ENCODE assay signal across 8 cellular contexts in genomic region chr9:112180387-112180881, GRCh38. TPM values are rescaled to one million over a fixed set of nuclear protein-coding genes. Genes with fewer than 3 reads are reported as not detected.
DNase-seq lines count a peak whose midpoint lies in the region; ATAC-seq, FAIRE-seq and TF ChIP-seq lines count a peak whose summit lies in the region.

No MANE protein-coding gene starts in this region.

- TF ChIP-seq CTCF in HepG2 (CRISPR knock-in tag; IDR thresholded peaks at IDR 0.05), result no peak
- no peak for TF ChIP-seq CTCF in right lobe of liver (IDR thresholded peaks at IDR 0.05)
- TF ChIP-seq CTCF in type B pancreatic cell (conservative IDR thresholded peaks at IDR 0.05), result no peak

- in situ Hi-C loops in HepG2 (cut with HindIII; ENCODE audit: extremely low pct_ligation_motif_present, low pct_unique_long_range_greater_than_20kb), result no loop called here

- POLR2A ChIA-PET in HepG2 (lab: Yijun Ruan, JAX), result interaction anchor here (1.1 to 2.0 kb wide), 2 partner anchors 61 to 70 kb away, joined by 3 to 7 read pairs; no protein-coding TSS in a partner anchor

- peaks cover 17% of the 10 kb centered on the region for H3K27me3 Mint-ChIP-seq in type B pancreatic cell

- peak overlapping the region; percentile 69 for H3K4me2 ChIP-seq in HepG2 (ENCODE audit: low read depth, low read length)

- H3K4me1 Mint-ChIP-seq in type B pancreatic cell (ENCODE audit: unreplicated experiment), result peaks cover 15% of the 10 kb centered on the region

- H3K36me3 ChIP-seq in HepG2 (replicated peaks in 1 of 2; ENCODE audit: control insufficient read depth in 1 of 2, insufficient read depth in 2 of 2, low read length in 2 of 2), result no peaks in the 10 kb centered on the region
- no peaks in the 10 kb centered on the region for H3K36me3 ChIP-seq in right lobe of liver

- H3K9me3 ChIP-seq in HepG2 (ENCODE audit: low read length) (no peaks in the 10 kb centered on the region), right lobe of liver (no peaks in the 10 kb centered on the region)

- ATAC-seq in HepG2, result peak; percentile 76
- ATAC-seq in right lobe of liver, result no peak

- peak in 1 of 2 experiments; percentile 26; a peak in 1 of 4 replicates for TF ChIP-seq EP300 in HepG2 (IDR thresholded peaks at IDR 0.05; ENCODE audit: low read depth in 2 of 2, low read length in 2 of 2)
- TF ChIP-seq EP300 in HepG2 (CRISPR knock-in tag; IDR thresholded peaks at IDR 0.05; ENCODE audit: borderline replicate concordance), result no peak

- CTCF ChIA-PET in HepG2 (lab: Yijun Ruan, JAX; ENCODE audit: low intra/inter-chr PET ratio, low total read pairs), result no interaction called here

- H3K9ac ChIP-seq in HepG2 (ENCODE audit: insufficient read depth, low read depth, low read length), result peak overlapping the region; percentile 35

- DNase-seq in HepG2 (ENCODE audit: low spot score) (peak; percentile 86), right lobe of liver (no peak), T-helper 9 cell (peak; percentile 21), fibroblast of peridontal ligament (ENCODE audit: extremely low read depth) (peak; percentile 31), type B pancreatic cell (ENCODE audit: extremely low spot score, unreplicated experiment) (no peak), NCI-H82 (lab: John Stamatoyannopoulos, UW) (no peak), dermis blood vessel endothelial cell (no peak), HuH-7.5 (ENCODE audit: low spot score) (no peak)

- peak; percentile 86 for FAIRE-seq in HepG2 (lab: Jason Lieb, UNC)

- H2AFZ ChIP-seq in HepG2 (ENCODE audit: low read length), result peak overlapping the region; percentile 76

- H3K27ac Mint-ChIP-seq in type B pancreatic cell, result peak overlapping the region; percentile 44

- peak overlapping the region in 2 of 3 experiments; percentile 18 to 38; a peak in 4 of 6 replicates for H3K4me3 ChIP-seq in HepG2 (replicated peaks in 1 of 3; ENCODE audit: insufficient read depth in 1 of 3, low read depth in 2 of 3, low read length in 3 of 3)
- H3K4me3 ChIP-seq in right lobe of liver, result no peak overlapping the region

- H3K4me1 ChIP-seq in HepG2 (ENCODE audit: insufficient read depth, low read length) (peaks cover 60% of the 10 kb centered on the region), right lobe of liver (no peaks in the 10 kb centered on the region)

- intact Hi-C loops in HepG2 (cut with micrococcal nuclease; ENCODE audit: unreplicated experiment) (no loop called here), right lobe of liver (cut with DNase I) (no loop called here)

- no TSS peak for BruUV-seq in HepG2 (replicated peaks; lab: Mats Ljungman, UMichigan)

- 0% methylated on average over 3 of the region's 3 CpGs for WGBS in HepG2 (ENCODE audit: low lambda C conversion rate)
- 34% methylated on average over 3 of the region's 3 CpGs for WGBS in right lobe of liver (ENCODE audit: insufficient coverage, low coverage, low lambda C conversion rate, missing lambda C conversion rate)

- TF ChIP-seq POLR2A in HepG2 (IDR thresholded peaks at IDR 0.05; ENCODE audit: insufficient read depth in 1 of 2, low read depth in 2 of 2, low read length in 2 of 2) (no peak), right lobe of liver (IDR thresholded peaks at IDR 0.05) (no peak)

- no peaks in the 10 kb centered on the region for H3K36me3 Mint-ChIP-seq in type B pancreatic cell

- H4K20me1 ChIP-seq in HepG2 (ENCODE audit: insufficient read depth, low read length), result no peaks in the 10 kb centered on the region

- H3K27ac ChIP-seq in HepG2 (ENCODE audit: extremely low read length, insufficient read depth, low read length), result peak overlapping the region; percentile 50
- no peak overlapping the region for H3K27ac ChIP-seq in right lobe of liver

- H3K27me3 ChIP-seq in HepG2 (ENCODE audit: control insufficient read depth in 1 of 2, insufficient read depth in 2 of 2, low read length in 2 of 2), result no peaks in the 10 kb centered on the region; a peak in 1 of 5 replicates
- H3K27me3 ChIP-seq in right lobe of liver, result no peaks in the 10 kb centered on the region

- no peak for TF ChIP-seq RAD21 in HepG2 (CRISPR knock-in tag; IDR thresholded peaks at IDR 0.05)

- H3K9me3 Mint-ChIP-seq in type B pancreatic cell, result no peaks in the 10 kb centered on the region

- no peaks in the 10 kb centered on the region for H3K79me2 ChIP-seq in HepG2 (ENCODE audit: insufficient read depth, low read length)

- no peak overlapping the region for H3K4me3 Mint-ChIP-seq in type B pancreatic cell

TF ChIP-seq in HepG2, 621 proteins besides CTCF, POLR2A, EP300 and RAD21 (continues in another document):
- TF ChIP-seq MIER2 (CRISPR knock-in tag; IDR thresholded peaks at IDR 0.05) (0 out of 2 replicates have a peak, but pooled peaks have one; percentile 37), ZFX (CRISPR knock-in tag; IDR thresholded peaks at IDR 0.05; ENCODE audit: low read depth) (no peak), ZNF558 (CRISPR knock-in tag; IDR thresholded peaks at IDR 0.05; ENCODE audit: borderline replicate concordance) (no peak), MED8 (CRISPR knock-in tag; IDR thresholded peaks at IDR 0.05; ENCODE audit: insufficient replicate concordance) (no peak), ZNF792 (CRISPR knock-in tag; IDR thresholded peaks at IDR 0.05) (0 out of 2 replicates have a peak, but pooled peaks have one; percentile 28), REPIN1 (CRISPR knock-in tag; IDR thresholded peaks at IDR 0.05; ENCODE audit: borderline replicate concordance, low read depth) (peak; percentile 37; the same call in 1 of the 2 replicates), BCL6 (CRISPR knock-in tag; IDR thresholded peaks at IDR 0.05) (0 out of 2 replicates have a peak, but pooled peaks have one; percentile 19), ZNF710 (CRISPR knock-in tag; IDR thresholded peaks at IDR 0.05; ENCODE audit: borderline replicate concordance) (no peak)

RNA-seq across cellular contexts. Expression of gene SUSD1, which starts 5.3 kb away (rescaled TPM):
- total RNA-seq in HepG2 (2016; rRNA removed; fragmentation: Illumina TruSeq; extraction: Trizol) (16.0 and 25.9 TPM in 2 replicates), right lobe of liver (1 to 10 TPM; 2.7 to 7.2 (median 3.9) TPM), type B pancreatic cell (ENCODE audit: low replicate concordance) (16.3 and 21.8 TPM in 2 replicates), dermis blood vessel endothelial cell (47.6 and 59.6 TPM in 2 replicates)
- 19.0 and 22.4 TPM in 2 replicates for total RNA-seq in HepG2 (2016; cell fraction: cytosol; rRNA removed; fragmentation: Illumina TruSeq; extraction: Trizol; ENCODE audit: low read depth)
- total RNA-seq in HepG2 (2016; cell fraction: insoluble cytoplasmic fraction; rRNA removed; fragmentation: Illumina TruSeq; extraction: Trizol), result 13.8 and 23.8 TPM in 2 replicates
- total RNA-seq in HepG2 (2016; cell fraction: membrane; rRNA removed; fragmentation: Illumina TruSeq; extraction: Trizol), result 22.6 and 26.9 TPM in 2 replicates
- 25.3 and 30.6 TPM in 2 replicates for total RNA-seq in HepG2 (2016; cell fraction: nucleus; rRNA removed; fragmentation: Illumina TruSeq; extraction: Trizol)
- 26.9 and 32.3 TPM in 2 replicates for polyA plus RNA-seq in HepG2 (2011; rRNA removed)
- polyA plus RNA-seq in HepG2 (2011; cell fraction: cytosol; rRNA removed), result 28.5 and 29.1 TPM in 2 replicates
- polyA plus RNA-seq in HepG2 (2011; cell fraction: nucleus; rRNA removed), result 14.0 and 15.0 TPM in 2 replicates
- 15.4 and 19.2 TPM in 2 replicates for polyA plus RNA-seq in HepG2 (2012)
- polyA plus RNA-seq in HepG2 (2016; cell fraction: cytosol; fragmentation: Illumina TruSeq; extraction: Trizol; ENCODE audit: low read depth), result 8.6 and 9.9 TPM in 2 replicates
- polyA plus RNA-seq in HepG2 (2016; cell fraction: insoluble cytoplasmic fraction; fragmentation: Illumina TruSeq; extraction: Trizol; ENCODE audit: low read depth), result 11.7 and 12.2 TPM in 2 replicates
- 14.8 and 16.5 TPM in 2 replicates for polyA plus RNA-seq in HepG2 (2016; cell fraction: membrane; fragmentation: Illumina TruSeq; extraction: Trizol; ENCODE audit: low read depth)
- 26.8 and 28.0 TPM in 2 replicates for polyA plus RNA-seq in HepG2 (2016; cell fraction: nucleus; fragmentation: Illumina TruSeq; extraction: Trizol; ENCODE audit: insufficient read depth, low read depth)
- 11.2 and 45.2 TPM in 2 replicates for polyA minus RNA-seq in HepG2 (2011; rRNA and poly(A)+ RNA removed; ENCODE audit: low replicate concordance)
- polyA minus RNA-seq in HepG2 (2011; cell fraction: cytosol; rRNA and poly(A)+ RNA removed), result 22.7 and 34.1 TPM in 2 replicates
- 29.7 and 32.4 TPM in 2 replicates for polyA minus RNA-seq in HepG2 (2011; cell fraction: nucleus; rRNA and poly(A)+ RNA removed)

Comparison
In these comparisons a context has a peak if more than half of its experiments do, and no peak if none do; other contexts are left out.
1. DNase-seq: peak in HepG2 (single experiment), T-helper 9 cell (single experiment) and fibroblast of peridontal ligament (single experiment); none in right lobe of liver (0 of 3), type B pancreatic cell (single experiment), NCI-H82 (single experiment), dermis blood vessel endothelial cell (single experiment) and HuH-7.5 (single experiment).
2. H3K4me3 ChIP-seq: peak in HepG2 (2 of 3); none in right lobe of liver (0 of 3).